In the genomic region with DNA sequence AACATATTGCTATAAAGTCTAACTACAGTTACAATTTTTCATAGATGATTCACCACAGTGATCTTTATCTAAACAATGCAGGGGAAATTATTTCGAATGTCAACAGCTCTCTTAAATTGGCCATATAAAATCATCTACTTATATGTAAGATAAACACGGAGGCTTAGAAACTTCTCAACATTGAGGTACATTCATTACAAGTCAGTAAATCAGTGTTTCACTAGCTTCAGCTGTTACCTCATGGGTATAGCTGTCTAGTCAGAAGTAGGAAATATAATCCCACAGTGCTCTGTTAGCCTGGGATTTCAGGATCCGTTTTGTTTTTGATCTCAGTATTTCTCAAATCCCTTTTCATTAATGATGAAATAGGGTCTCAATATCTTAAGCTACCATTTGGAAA, we compare ENCODE assay signal across 19 cellular contexts. TPM values are rescaled to one million over a fixed set of nuclear protein-coding genes. Genes with fewer than 3 reads are reported as not detected.
DNase-seq lines count a peak whose midpoint lies in the region; ATAC-seq, FAIRE-seq and TF ChIP-seq lines count a peak whose summit lies in the region.
"Had no signal": no experiment of that assay in that cellular context is flagged by ENCODE, and none has a peak within 500 bp of the region (broad histone marks: within the 10 kb centered on the region; RNA-seq: fewer than 3 reads in every experiment).

No MANE protein-coding gene starts in this region.

- FAIRE-seq in urothelium cell line (lab: Jason Lieb, UNC) = peak; percentile 96
- FAIRE-seq in GM19239 (lab: Jason Lieb, UNC) = no peak
- FAIRE-seq: small intestine, TTC549 had no signal

- in situ Hi-C loops in astrocyte of the spinal cord (cut with HindIII; ENCODE audit: low sequenced_read_pairs) = no loop called here

- TF ChIP-seq CTCF in astrocyte of the spinal cord (IDR thresholded peaks at IDR 0.05; ENCODE audit: low read depth, low read length) (no peak), foreskin keratinocyte (conservative IDR thresholded peaks at IDR 0.05) (no peak)

- DNase-seq in HS-5 (ENCODE audit: low read depth) (peak; percentile 22), astrocyte of the spinal cord (ENCODE audit: low read depth, low spot score) (peak; percentile 35), foreskin keratinocyte (peak in 1 of 2 donors; percentile 37), urothelium cell line (ENCODE audit: low spot score) (no peak), GM19239 (ENCODE audit: insufficient read length, low spot score) (no peak)
- DNase-seq: activated CD4-positive, alpha-beta T cell treated with anti-CD3 and anti-CD28 coated beads, Interleukin-2, amount 50 U/mL, for 1 hour; activated T-cell treated with anti-CD3 and anti-CD28 coated beads, Interleukin-2, amount 50 U/mL, for 1 hour; gastrocnemius medialis; H9; Karpas-422; NCI-H1417 treated with DMSO at 0.1 percent for 48 hours; NCI-H2171; NCI-H774; small intestine; testis had no signal

- H3K27ac ChIP-seq in foreskin keratinocyte = no peak overlapping the region
- H3K27ac ChIP-seq: C4-2B, gastrocnemius medialis, testis had no signal

- H3K4me1 ChIP-seq in foreskin keratinocyte = peaks cover 30% of the 10 kb centered on the region
- H3K4me1 ChIP-seq: gastrocnemius medialis, testis had no signal

- no peaks in the 10 kb centered on the region for H3K27me3 ChIP-seq in foreskin keratinocyte
- H3K27me3 ChIP-seq: gastrocnemius medialis, testis had no signal

- peak; percentile 43 for ATAC-seq in foreskin keratinocyte
- no peak for ATAC-seq in GM21786 (IDR thresholded peaks at IDR 0.05; ENCODE audit: unreplicated experiment)
- ATAC-seq in GM21360 (IDR thresholded peaks at IDR 0.05; ENCODE audit: unreplicated experiment) = no peak
- ATAC-seq: gastrocnemius medialis had no signal

- no peak overlapping the region for H3K4me3 ChIP-seq in astrocyte of the spinal cord (ENCODE audit: low read depth, low read length)
- H3K4me3 ChIP-seq: gastrocnemius medialis, testis had no signal

RNA-seq across cellular contexts. Expression of a gene that starts 43.2 kb away (rescaled TPM):
- 34.5 and 43.2 TPM in 2 replicates for total RNA-seq in foreskin keratinocyte
- polyA plus RNA-seq in foreskin keratinocyte = 6.7 and 10.9 TPM in 2 replicates

Comparison
In these comparisons a context has a peak if more than half of its experiments do, and no peak if none do; other contexts are left out.
1. DNase-seq: peak in HS-5 (single experiment) and astrocyte of the spinal cord (single experiment); none in urothelium cell line (single experiment) and GM19239 (single experiment).